ENCODE assay signal across 10 cellular contexts in the genomic region with DNA sequence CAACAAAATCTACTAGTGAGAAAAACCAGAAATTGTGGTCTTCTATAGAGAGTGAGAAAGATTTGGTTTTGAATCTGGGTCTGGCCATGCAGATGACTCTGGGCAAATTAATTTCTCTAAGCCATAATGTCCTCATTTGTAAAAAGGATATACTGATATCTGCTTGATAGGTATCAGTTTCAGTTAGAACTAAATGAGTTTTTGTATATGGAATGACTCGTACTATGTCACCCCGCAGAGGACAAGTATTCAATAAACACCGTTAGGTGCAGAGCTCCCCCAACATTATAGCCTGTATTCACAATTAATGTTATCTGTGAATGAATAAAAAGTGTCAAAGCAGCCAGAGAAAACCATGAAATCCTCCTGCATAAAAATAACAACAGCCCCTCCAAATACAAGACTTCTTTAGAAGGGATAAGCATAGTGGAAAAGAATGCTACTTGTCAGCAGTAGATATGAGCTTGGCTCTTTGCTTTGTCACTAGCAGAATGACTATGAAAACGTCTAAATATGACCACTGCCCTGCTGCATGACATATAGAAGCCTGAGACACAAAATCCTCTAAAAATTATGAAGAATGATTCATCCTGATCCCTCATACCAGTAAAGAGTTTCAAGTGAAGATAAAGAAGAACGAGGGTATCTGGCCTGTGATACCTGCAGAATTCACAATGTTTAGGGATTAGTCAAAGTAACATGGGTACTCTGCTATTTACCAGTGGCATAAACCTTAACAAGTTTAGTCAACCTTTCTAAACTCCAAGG. TPM values are rescaled to one million over a fixed set of nuclear protein-coding genes. Genes with fewer than 3 reads are reported as not detected.
DNase-seq lines count a peak whose midpoint lies in the region; ATAC-seq, FAIRE-seq and TF ChIP-seq lines count a peak whose summit lies in the region.
"Had no signal": no experiment of that assay in that cellular context is flagged by ENCODE, and none has a peak within 500 bp of the region (broad histone marks: within the 10 kb centered on the region; RNA-seq: fewer than 3 reads in every experiment).

No MANE protein-coding gene starts in this region.

- no peak overlapping the region for H2BK20ac ChIP-seq in IMR-90 (ENCODE audit: low read depth, low read length)

- peak; percentile 35 for ATAC-seq in Right ventricle myocardium inferior
- ATAC-seq in IMR-90 (ENCODE audit: low read depth), result peak; percentile 56
- ATAC-seq in K562, result peak; percentile 88
- ATAC-seq in aorta (ENCODE audit: low FRiP score), result no peak
- no peak for ATAC-seq in body of pancreas

- H3K18ac ChIP-seq in IMR-90 (ENCODE audit: low read depth, low read length), result no peak overlapping the region

- no peaks in the 10 kb centered on the region for H3K27me3 ChIP-seq in right atrium auricular region
- no peaks in the 10 kb centered on the region for H3K27me3 ChIP-seq in IMR-90 (ENCODE audit: control insufficient read depth, insufficient read depth, low read length)
- H3K27me3 ChIP-seq in K562 (ENCODE audit: control insufficient read depth in 2 of 2, insufficient read depth in 2 of 2, low read length in 2 of 2), result no peaks in the 10 kb centered on the region
- no peaks in the 10 kb centered on the region for H3K27me3 ChIP-seq in aorta (ENCODE audit: control insufficient read depth in 1 of 2, insufficient read depth in 2 of 2, low read length in 1 of 2)
- no peaks in the 10 kb centered on the region for H3K27me3 ChIP-seq in body of pancreas

- H2AK9ac ChIP-seq in IMR-90 (replicated peaks; ENCODE audit: low read depth, low read length, poor library complexity), result no peak overlapping the region

- H2BK15ac ChIP-seq in IMR-90 (ENCODE audit: low read depth, low read length), result no peak overlapping the region

- H3K14ac ChIP-seq in IMR-90 (replicated peaks; ENCODE audit: low read depth, low read length), result 0 out of 2 replicates have a peak overlapping the region, but pooled peaks have one; percentile 9

- H3K4me3 ChIP-seq in right atrium auricular region (no peak overlapping the region), IMR-90 (ENCODE audit: insufficient read depth, low read depth, low read length) (no peak overlapping the region), K562 (0 out of 2 replicates have a peak overlapping the region, but pooled peaks have one; percentile 5), aorta (ENCODE audit: low read length in 2 of 2) (no peak overlapping the region), body of pancreas (no peak overlapping the region)

- H4K8ac ChIP-seq in IMR-90 (ENCODE audit: low read depth in 2 of 2, low read length in 2 of 2), result no peak overlapping the region; a peak in 1 of 4 replicates

- intact Hi-C loops in Right ventricle myocardium inferior (cut with DNase I), result no loop called here
- intact Hi-C loops in IMR-90 (cut with micrococcal nuclease), result loop anchor here (2.0 kb wide), 1 partner anchor 15 kb away; no protein-coding TSS in a partner anchor
- intact Hi-C loops in K562 (cut with micrococcal nuclease), result no loop called here
- intact Hi-C loops in aorta (cut with DNase I), result no loop called here
- intact Hi-C loops in body of pancreas (cut with DNase I), result no loop called here

- no peak overlapping the region for H3K4ac ChIP-seq in IMR-90 (ENCODE audit: low read depth, low read length)

- H3K79me1 ChIP-seq in IMR-90 (ENCODE audit: low read depth in 1 of 2, low read length in 2 of 2), result peaks cover 3 to 31% of the 10 kb centered on the region in 2 experiments; a peak in 2 of 4 replicates

- H4K20me1 ChIP-seq in IMR-90 (ENCODE audit: insufficient read depth, low read length) (peaks cover 66% of the 10 kb centered on the region), K562 (replicated peaks; ENCODE audit: control insufficient read depth, insufficient read depth, low read length) (peaks cover 25% of the 10 kb centered on the region)

- peak overlapping the region; percentile 65; the same call in 1 of the 2 replicates for H3K4me2 ChIP-seq in IMR-90 (ENCODE audit: low read depth, low read length)
- H3K4me2 ChIP-seq in K562 (ENCODE audit: insufficient read depth, low read length), result peak overlapping the region; percentile 63

- TF ChIP-seq RAD21 in IMR-90 (IDR thresholded peaks at IDR 0.05; ENCODE audit: low read length) (no peak), K562 (CRISPR knock-in tag; conservative IDR thresholded peaks at IDR 0.05 in 1 of 2, IDR thresholded peaks at IDR 0.05 in 1 of 2) (no peak)

- TF ChIP-seq POLR2A in IMR-90 (IDR thresholded peaks at IDR 0.05; ENCODE audit: low read depth, low read length) (no peak), K562 (conservative IDR thresholded peaks at IDR 0.05) (no peak), body of pancreas (IDR thresholded peaks at IDR 0.05) (no peak)

- DNase-seq in Right ventricle myocardium inferior (ENCODE audit: missing footprints) (no peak), right atrium auricular region (ENCODE audit: low spot score) (no peak), IMR-90 (peak; percentile 45), K562 (ENCODE audit: extremely low read depth in 1 of 4, low spot score in 3 of 4) (peak in 2 of 4 experiments; percentile 76 to 81), aorta (no peak), GM19238 (ENCODE audit: insufficient read length, low spot score) (no peak), body of pancreas (no peak)
- DNase-seq: C1 segment of cervical spinal cord had no signal

- H3K23ac ChIP-seq in IMR-90 (ENCODE audit: low read depth, low read length), result peak overlapping the region; percentile 21; the same call in 1 of the 2 replicates

- in situ Hi-C loops in IMR-90 (cut with MboI; ENCODE audit: low sequenced_read_pairs), result no loop called here
- in situ Hi-C loops in K562 (cut with MboI), result no loop called here

- POLR2A ChIA-PET in IMR-90 (lab: Charles Lee; ENCODE audit: unreplicated experiment) (no interaction called here), K562 (lab: Yijun Ruan, JAX) (interaction anchor here (0.6 to 1.3 kb wide), 7 partner anchors 8 to 47 kb away, joined by 3 to 7 read pairs (median 3); no protein-coding TSS in a partner anchor)

- H3K9me3 ChIP-seq in right atrium auricular region (no peaks in the 10 kb centered on the region), IMR-90 (ENCODE audit: control insufficient read depth, insufficient read depth, low read length) (no peaks in the 10 kb centered on the region), K562 (replicated peaks; ENCODE audit: control insufficient read depth, insufficient read depth, low read depth, low read length) (no peaks in the 10 kb centered on the region), aorta (ENCODE audit: control insufficient read depth, low read length) (no peaks in the 10 kb centered on the region), body of pancreas (no peaks in the 10 kb centered on the region)

- WGBS in IMR-90 (ENCODE audit: extremely low coverage in 2 of 2, insufficient read length in 1 of 2), 2 experiments, result no CpG with 5 or more reads among the region's 5 CpGs
- WGBS in K562 (ENCODE audit: insufficient coverage, low coverage, missing lambda C conversion rate), result under 1% methylated on average over 5 of the region's 5 CpGs
- WGBS in aorta, 2 donors, result 62 to 68% methylated on average over 5 of the region's 5 CpGs
- WGBS in body of pancreas, 2 donors, result 65 to 75% methylated on average over 5 of the region's 5 CpGs

- H3K56ac ChIP-seq in IMR-90 (ENCODE audit: extremely low read depth, insufficient read depth, low read length), result no peak overlapping the region

- FAIRE-seq in K562 (lab: Jason Lieb, UNC), result peak; percentile 88
- FAIRE-seq: TTC549 had no signal

- peaks cover 0 to 42% of the 10 kb centered on the region in 2 donors for H3K4me1 ChIP-seq in right atrium auricular region
- H3K4me1 ChIP-seq in IMR-90 (ENCODE audit: control insufficient read depth, insufficient read depth, low read length), result peaks cover 9% of the 10 kb centered on the region
- peaks cover 0 to 54% of the 10 kb centered on the region in 2 experiments; a peak in 4 of 5 replicates for H3K4me1 ChIP-seq in K562 (replicated peaks in 1 of 2; ENCODE audit: control insufficient read depth in 2 of 2, insufficient read depth in 2 of 2, low read length in 2 of 2)
- peaks cover 3 to 6% of the 10 kb centered on the region in 2 donors for H3K4me1 ChIP-seq in aorta (ENCODE audit: control insufficient read depth in 1 of 2, insufficient read depth in 2 of 2, low read length in 2 of 2)
- peaks cover 49% of the 10 kb centered on the region for H3K4me1 ChIP-seq in body of pancreas

- H3K36me3 Mint-ChIP-seq in stimulated activated naive CD8-positive, alpha-beta T cell treated with anti-CD3 and anti-CD28 coated beads, Interleukin-15, Interleukin-2, amounts not matched to agents 100 ng/mL and 50 ng/mL, for 24 hours (ENCODE audit: low read depth), result peaks cover 9% of the 10 kb centered on the region

- dilution Hi-C loops in IMR-90 (cut with HindIII; ENCODE audit: low sequenced_read_pairs, unreplicated experiment), result no loop called here

- H4K91ac ChIP-seq in IMR-90 (ENCODE audit: insufficient read depth, low read depth, low read length), result no peak overlapping the region

- CTCF ChIA-PET in IMR-90 (lab: Yijun Ruan, JAX) (no interaction called here), K562 (lab: Yijun Ruan, JAX; ENCODE audit: low intra/inter-chr PET ratio) (interaction anchor here (0.5 kb wide), 1 partner anchor 19 kb away, joined by 3 read pairs; no protein-coding TSS in a partner anchor)

- no peaks in the 10 kb centered on the region for H3K9me3 Mint-ChIP-seq in stimulated activated naive CD8-positive, alpha-beta T cell treated with anti-CD3 and anti-CD28 coated beads, Interleukin-15, Interleukin-2, amounts not matched to agents 100 ng/mL and 50 ng/mL, for 24 hours

- TF ChIP-seq CTCF in right atrium auricular region (IDR thresholded peaks at IDR 0.05) (no peak), IMR-90 (conservative IDR thresholded peaks at IDR 0.05; ENCODE audit: low read depth, low read length) (no peak), K562 (IDR thresholded peaks at IDR 0.05 in 2 of 3, conservative IDR thresholded peaks at IDR 0.05 in 1 of 3; ENCODE audit: insufficient read depth in 2 of 3, low read depth in 1 of 3, low read length in 3 of 3) (0 out of 6 replicates have a peak, but pooled peaks of 1 of the 3 experiments have one; percentile 5), body of pancreas (IDR thresholded peaks at IDR 0.05) (no peak)

- peak; percentile 67; the same call in 1 of the 2 replicates for TF ChIP-seq EP300 in K562 (IDR thresholded peaks at IDR 0.05; ENCODE audit: low read length)

- no peak overlapping the region for H2BK120ac ChIP-seq in IMR-90 (ENCODE audit: low read depth, low read length)

- BruUV-seq in IMR-90 (replicated peaks; lab: Mats Ljungman, UMichigan) (no TSS peak), K562 (replicated peaks; lab: Mats Ljungman, UMichigan) (no TSS peak)

- no peaks in the 10 kb centered on the region; the same call in 1 of the 2 replicates for H3K9me1 ChIP-seq in IMR-90 (ENCODE audit: insufficient read depth, low read length)
- no peaks in the 10 kb centered on the region for H3K9me1 ChIP-seq in K562 (ENCODE audit: control insufficient read depth, insufficient read depth, low read length)

- peak overlapping the region; percentile 60 for H2BK5ac ChIP-seq in IMR-90 (ENCODE audit: low read depth, low read length, poor library complexity, severe bottlenecking)

- H3K9ac ChIP-seq in IMR-90 (ENCODE audit: low read depth, low read length) (no peak overlapping the region), K562 (ENCODE audit: insufficient read depth in 1 of 2, low read depth in 2 of 2, low read length in 2 of 2) (peak overlapping the region in 1 of 2 experiments; percentile 60; a peak in 2 of 4 replicates)

- no peak overlapping the region for H3K27ac ChIP-seq in right atrium auricular region
- H3K27ac ChIP-seq in IMR-90 (ENCODE audit: insufficient read depth, low read length), result no peak overlapping the region
- peak overlapping the region; percentile 86 for H3K27ac ChIP-seq in K562 (ENCODE audit: extremely low read depth, low read depth, low read length)
- H3K27ac ChIP-seq in aorta (ENCODE audit: low read depth in 1 of 2, low read length in 2 of 2), result no peak overlapping the region
- H3K27ac ChIP-seq in body of pancreas, result no peak overlapping the region

- H3K4me3 Mint-ChIP-seq in stimulated activated naive CD8-positive, alpha-beta T cell treated with anti-CD3 and anti-CD28 coated beads, Interleukin-15, Interleukin-2, amounts not matched to agents 100 ng/mL and 50 ng/mL, for 24 hours, result no peak overlapping the region

- H3K27ac Mint-ChIP-seq in stimulated activated naive CD8-positive, alpha-beta T cell treated with anti-CD3 and anti-CD28 coated beads, Interleukin-15, Interleukin-2, amounts not matched to agents 100 ng/mL and 50 ng/mL, for 24 hours, result peak overlapping the region; percentile 85

- H3K4me1 Mint-ChIP-seq in stimulated activated naive CD8-positive, alpha-beta T cell treated with anti-CD3 and anti-CD28 coated beads, Interleukin-15, Interleukin-2, amounts not matched to agents 100 ng/mL and 50 ng/mL, for 24 hours (ENCODE audit: low read depth), result peaks cover 93% of the 10 kb centered on the region

- H3K27me3 Mint-ChIP-seq in stimulated activated naive CD8-positive, alpha-beta T cell treated with anti-CD3 and anti-CD28 coated beads, Interleukin-15, Interleukin-2, amounts not matched to agents 100 ng/mL and 50 ng/mL, for 24 hours, result no peaks in the 10 kb centered on the region

- H4K5ac ChIP-seq in IMR-90 (ENCODE audit: low read depth, low read length), result no peak overlapping the region

- H2AFZ ChIP-seq in IMR-90 (replicated peaks; ENCODE audit: low read length, poor library complexity), result no peak overlapping the region
- no peak overlapping the region for H2AFZ ChIP-seq in K562 (ENCODE audit: low read depth, low read length)

- no peak overlapping the region for H2AK5ac ChIP-seq in IMR-90 (ENCODE audit: low read depth, low read length)

- peaks cover 98% of the 10 kb centered on the region for H3K79me2 ChIP-seq in K562 (ENCODE audit: control insufficient read depth, insufficient read depth, low read length)

- H3K36me3 ChIP-seq in right atrium auricular region, result no peaks in the 10 kb centered on the region
- no peaks in the 10 kb centered on the region for H3K36me3 ChIP-seq in IMR-90 (ENCODE audit: control insufficient read depth, insufficient read depth, low read length)
- peaks cover 16% of the 10 kb centered on the region for H3K36me3 ChIP-seq in K562 (ENCODE audit: control insufficient read depth, insufficient read depth, low read length)
- no peaks in the 10 kb centered on the region for H3K36me3 ChIP-seq in aorta (ENCODE audit: control insufficient read depth in 1 of 2, insufficient read depth in 2 of 2, low read length in 1 of 2)
- no peaks in the 10 kb centered on the region for H3K36me3 ChIP-seq in body of pancreas (replicated peaks in 1 of 2; ENCODE audit: insufficient read depth in 1 of 2, low read depth in 2 of 2)

RNA-seq across cellular contexts. Expression of a gene that starts 17.8 kb away (rescaled TPM):
- 15.9 TPM for total RNA-seq in Right ventricle myocardium inferior
- total RNA-seq in right atrium auricular region, result 10 to 100 TPM in 1 of 2 donors, 1 to 10 TPM in 1; 8.8 to 12.2 TPM
- total RNA-seq in IMR-90 (2012; rRNA removed), result 2.7 and 5.0 TPM in 2 replicates
- polyA plus RNA-seq in IMR-90 (2012; rRNA removed), result 9.7 and 12.1 TPM in 2 replicates
- polyA plus RNA-seq in IMR-90 (2012; cell fraction: cytosol; rRNA removed), result 4.5 and 6.3 TPM in 2 replicates
- polyA plus RNA-seq in IMR-90 (2012; cell fraction: nucleus; rRNA removed; ENCODE audit: low replicate concordance), result 22.9 and 37.4 TPM in 2 replicates
- total RNA-seq in K562 (2011; cell fraction: chromatin; rRNA removed; ENCODE audit: low replicate concordance), result 94.8 and 259 TPM in 2 replicates
- 49.9 and 60.1 TPM in 2 replicates for total RNA-seq in K562 (2011; cell fraction: nucleolus; rRNA removed)
- total RNA-seq in K562 (2011; cell fraction: nucleoplasm; rRNA removed), result 124 and 178 TPM in 2 replicates
- total RNA-seq in K562 (2014; rRNA removed), result 11.6 and 14.9 TPM in 2 replicates
- total RNA-seq in K562 (2014; rRNA removed; fragmentation: Illumina TruSeq; extraction: Trizol), result 17.2 and 18.8 TPM in 2 replicates
- 14.4 and 16.0 TPM in 2 replicates for total RNA-seq in K562 (2015; rRNA removed; fragmentation: Illumina TruSeq; extraction: Trizol)
- total RNA-seq in K562 (2021), result 52.2 and 55.7 TPM in 2 replicates
- polyA plus RNA-seq in K562 (2011; rRNA removed), result 27.3 and 33.9 TPM in 2 replicates
- 13.0 and 21.8 TPM in 2 replicates for polyA plus RNA-seq in K562 (2011; cell fraction: cytosol; rRNA removed)
- 85.0 and 99.6 TPM in 2 replicates for polyA plus RNA-seq in K562 (2011; cell fraction: nucleus; rRNA removed)
- polyA plus RNA-seq in K562 (2012), result 28.1 and 29.3 TPM in 2 replicates
- polyA plus RNA-seq in K562 (2014; fragmentation: Illumina TruSeq; extraction: Trizol), result 44.2 and 48.2 TPM in 2 replicates
- 1 to 10 TPM; 2.3 to 5.1 TPM for polyA plus RNA-seq in K562 (2014; fragmentation: Nextera tagmentation; extraction: Ambion mirVana)
- 28.3 and 30.3 TPM in 2 replicates for polyA plus RNA-seq in K562 (2014; rRNA removed)
- 34.5 and 35.1 TPM in 2 replicates for polyA minus RNA-seq in K562 (2011; rRNA and poly(A)+ RNA removed)
- polyA minus RNA-seq in K562 (2011; cell fraction: cytosol; rRNA and poly(A)+ RNA removed), result 24.8 and 25.2 TPM in 2 replicates
- polyA minus RNA-seq in K562 (2011; cell fraction: nucleus; rRNA and poly(A)+ RNA removed), result 71.0 and 80.2 TPM in 2 replicates
- total RNA-seq in aorta, result 10 to 100 TPM; 32.2 to 33.9 TPM
- 10 to 100 TPM in 1 of 2 donors, 1 to 10 TPM in 1; 5.3 to 10.3 TPM for polyA plus RNA-seq in aorta
- 10 to 100 TPM in 1 of 2 donors, 1 to 10 TPM in 1; 9.2 to 11.4 TPM for total RNA-seq in body of pancreas

RNA-seq across cellular contexts. Expression of a gene that starts 54.7 kb away (rescaled TPM):
- total RNA-seq in Right ventricle myocardium inferior (430 TPM), right atrium auricular region (100 to 1,000 TPM; 321 to 332 TPM), IMR-90 (2012; rRNA removed) (312 and 470 TPM in 2 replicates), K562 (2014; rRNA removed) (419 and 452 TPM in 2 replicates), K562 (2014; rRNA removed; fragmentation: Illumina TruSeq; extraction: Trizol) (633 and 657 TPM in 2 replicates), K562 (2015; rRNA removed; fragmentation: Illumina TruSeq; extraction: Trizol) (603 and 618 TPM in 2 replicates), K562 (2021) (502 and 508 TPM in 2 replicates), aorta (100 to 1,000 TPM; 167 to 176 TPM), body of pancreas (10 to 100 TPM; 77.6 to 84.7 TPM)
- polyA plus RNA-seq in IMR-90 (2012; rRNA removed) (357 and 392 TPM in 2 replicates), K562 (2011; rRNA removed) (514 and 783 TPM in 2 replicates), K562 (2014; fragmentation: Illumina TruSeq; extraction: Trizol) (577 and 611 TPM in 2 replicates), K562 (2014; fragmentation: Nextera tagmentation; extraction: Ambion mirVana) (1,000 to 10,000 TPM; 1,386 to 1,409 TPM), K562 (2014; rRNA removed) (613 and 642 TPM in 2 replicates), aorta (100 to 1,000 TPM; 329 to 479 TPM)
- polyA plus RNA-seq in IMR-90 (2012; cell fraction: cytosol; rRNA removed), result 243 and 279 TPM in 2 replicates
- 60.6 and 158 TPM in 2 replicates for polyA plus RNA-seq in IMR-90 (2012; cell fraction: nucleus; rRNA removed; ENCODE audit: low replicate concordance)
- total RNA-seq in K562 (2011; cell fraction: chromatin; rRNA removed; ENCODE audit: low replicate concordance), result 34.1 and 47.2 TPM in 2 replicates
- 65.2 and 66.5 TPM in 2 replicates for total RNA-seq in K562 (2011; cell fraction: nucleolus; rRNA removed)
- total RNA-seq in K562 (2011; cell fraction: nucleoplasm; rRNA removed), result 81.2 and 82.4 TPM in 2 replicates
- polyA plus RNA-seq in K562 (2011; cell fraction: cytosol; rRNA removed), result 344 and 485 TPM in 2 replicates
- polyA plus RNA-seq in K562 (2011; cell fraction: nucleus; rRNA removed), result 104 and 172 TPM in 2 replicates
- 288 and 652 TPM in 2 replicates for polyA plus RNA-seq in K562 (2012)
- polyA minus RNA-seq in K562 (2011; rRNA and poly(A)+ RNA removed), result 483 and 698 TPM in 2 replicates
- 436 and 452 TPM in 2 replicates for polyA minus RNA-seq in K562 (2011; cell fraction: cytosol; rRNA and poly(A)+ RNA removed)
- 37.4 and 67.0 TPM in 2 replicates for polyA minus RNA-seq in K562 (2011; cell fraction: nucleus; rRNA and poly(A)+ RNA removed)

Comparison
In these comparisons a context has a peak if more than half of its experiments do, and no peak if none do; other contexts are left out.
1. ATAC-seq: peak in Right ventricle myocardium inferior (single experiment), IMR-90 (single experiment) and K562 (single experiment); none in aorta (single experiment) and body of pancreas (single experiment).